ENCODE assay signal across 1 cellular context in genomic region chr9:129333961-129334743, GRCh38.
TF ChIP-seq lines count a peak whose summit lies in the region.

No MANE protein-coding gene starts in this region.

TF ChIP-seq in HepG2, 621 proteins besides CTCF, POLR2A, EP300 and RAD21 (continued from another document and continues in another):
- TF ChIP-seq, protein P1, sequence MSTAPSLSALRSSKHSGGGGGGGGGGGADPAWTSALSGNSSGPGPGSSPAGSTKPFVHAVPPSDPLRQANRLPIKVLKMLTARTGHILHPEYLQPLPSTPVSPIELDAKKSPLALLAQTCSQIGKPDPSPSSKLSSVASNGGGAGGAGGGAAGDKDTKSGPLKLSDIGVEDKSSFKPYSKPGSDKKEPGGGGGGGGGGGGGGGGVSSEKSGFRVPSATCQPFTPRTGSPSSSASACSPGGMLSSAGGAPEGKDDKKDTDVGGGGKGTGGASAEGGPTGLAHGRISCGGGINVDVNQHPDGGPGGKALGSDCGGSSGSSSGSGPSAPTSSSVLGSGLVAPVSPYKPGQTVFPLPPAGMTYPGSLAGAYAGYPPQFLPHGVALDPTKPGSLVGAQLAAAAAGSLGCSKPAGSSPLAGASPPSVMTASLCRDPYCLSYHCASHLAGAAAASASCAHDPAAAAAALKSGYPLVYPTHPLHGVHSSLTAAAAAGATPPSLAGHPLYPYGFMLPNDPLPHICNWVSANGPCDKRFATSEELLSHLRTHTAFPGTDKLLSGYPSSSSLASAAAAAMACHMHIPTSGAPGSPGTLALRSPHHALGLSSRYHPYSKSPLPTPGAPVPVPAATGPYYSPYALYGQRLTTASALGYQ (CRISPR knock-in tag; IDR thresholded peaks at IDR 0.05): peak; percentile 84; the same call in 1 of the 2 replicates
- TF ChIP-seq, protein P2, sequence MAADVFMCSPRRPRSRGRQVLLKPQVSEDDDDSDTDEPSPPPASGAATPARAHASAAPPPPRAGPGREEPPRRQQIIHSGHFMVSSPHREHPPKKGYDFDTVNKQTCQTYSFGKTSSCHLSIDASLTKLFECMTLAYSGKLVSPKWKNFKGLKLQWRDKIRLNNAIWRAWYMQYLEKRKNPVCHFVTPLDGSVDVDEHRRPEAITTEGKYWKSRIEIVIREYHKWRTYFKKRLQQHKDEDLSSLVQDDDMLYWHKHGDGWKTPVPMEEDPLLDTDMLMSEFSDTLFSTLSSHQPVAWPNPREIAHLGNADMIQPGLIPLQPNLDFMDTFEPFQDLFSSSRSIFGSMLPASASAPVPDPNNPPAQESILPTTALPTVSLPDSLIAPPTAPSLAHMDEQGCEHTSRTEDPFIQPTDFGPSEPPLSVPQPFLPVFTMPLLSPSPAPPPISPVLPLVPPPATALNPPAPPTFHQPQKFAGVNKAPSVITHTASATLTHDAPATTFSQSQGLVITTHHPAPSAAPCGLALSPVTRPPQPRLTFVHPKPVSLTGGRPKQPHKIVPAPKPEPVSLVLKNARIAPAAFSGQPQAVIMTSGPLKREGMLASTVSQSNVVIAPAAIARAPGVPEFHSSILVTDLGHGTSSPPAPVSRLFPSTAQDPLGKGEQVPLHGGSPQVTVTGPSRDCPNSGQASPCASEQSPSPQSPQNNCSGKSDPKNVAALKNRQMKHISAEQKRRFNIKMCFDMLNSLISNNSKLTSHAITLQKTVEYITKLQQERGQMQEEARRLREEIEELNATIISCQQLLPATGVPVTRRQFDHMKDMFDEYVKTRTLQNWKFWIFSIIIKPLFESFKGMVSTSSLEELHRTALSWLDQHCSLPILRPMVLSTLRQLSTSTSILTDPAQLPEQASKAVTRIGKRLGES (CRISPR knock-in tag; IDR thresholded peaks at IDR 0.05; ENCODE audit: borderline replicate concordance): peak; percentile 81; the same call in 1 of the 2 replicates
- TF ChIP-seq SALL2 (CRISPR knock-in tag; IDR thresholded peaks at IDR 0.05) (no peak), SIN3B (IDR thresholded peaks at IDR 0.05; ENCODE audit: low read length) (0 out of 2 replicates have a peak, but pooled peaks have one; percentile 15), ATAD3A (CRISPR knock-in tag; IDR thresholded peaks at IDR 0.05) (no peak), SMAD3 (CRISPR knock-in tag; IDR thresholded peaks at IDR 0.05) (peak; percentile 73), ZFX (CRISPR knock-in tag; IDR thresholded peaks at IDR 0.05; ENCODE audit: low read depth) (peak; percentile 88), THAP8 (CRISPR knock-in tag; IDR thresholded peaks at IDR 0.05; ENCODE audit: borderline replicate concordance) (peak; percentile 71; the same call in 1 of the 2 replicates), ZNF430 (CRISPR knock-in tag; IDR thresholded peaks at IDR 0.05) (peak; percentile 94), MBNL3 (CRISPR knock-in tag; conservative IDR thresholded peaks at IDR 0.05) (no peak), DMAP1 (CRISPR knock-in tag; IDR thresholded peaks at IDR 0.05) (peak; percentile 79), ZNF605 (CRISPR knock-in tag; IDR thresholded peaks at IDR 0.05) (peak; percentile 95), ZSCAN22 (CRISPR knock-in tag; IDR thresholded peaks at IDR 0.05) (no peak), TCF7 (IDR thresholded peaks at IDR 0.05; ENCODE audit: low read depth) (no peak), KAT8 (CRISPR knock-in tag; IDR thresholded peaks at IDR 0.05) (peak; percentile 89), ZNF383 (CRISPR knock-in tag; IDR thresholded peaks at IDR 0.05; ENCODE audit: borderline replicate concordance) (no peak), ZNF766 (CRISPR knock-in tag; IDR thresholded peaks at IDR 0.05; ENCODE audit: borderline replicate concordance) (peak; percentile 54; the same call in 1 of the 2 replicates), ZNF564 (CRISPR knock-in tag; IDR thresholded peaks at IDR 0.05) (peak; percentile 85; the same call in 1 of the 2 replicates), POGZ (CRISPR knock-in tag; IDR thresholded peaks at IDR 0.05) (peak; percentile 90), JARID2 (CRISPR knock-in tag; IDR thresholded peaks at IDR 0.05; ENCODE audit: insufficient replicate concordance) (no peak), ZSCAN21 (CRISPR knock-in tag; IDR thresholded peaks at IDR 0.05; ENCODE audit: borderline replicate concordance) (peak; percentile 78), ZNF24 (IDR thresholded peaks at IDR 0.05) (peak; percentile 55; the same call in 1 of the 2 replicates), ZNF256 (CRISPR knock-in tag; conservative IDR thresholded peaks at IDR 0.05) (no peak), NR2C2 (CRISPR knock-in tag; IDR thresholded peaks at IDR 0.05; ENCODE audit: borderline replicate concordance) (peak; percentile 82), ZNF326 (CRISPR knock-in tag; IDR thresholded peaks at IDR 0.05; ENCODE audit: borderline replicate concordance) (no peak), ZNF136 (CRISPR knock-in tag; IDR thresholded peaks at IDR 0.05; ENCODE audit: low read depth) (no peak), CENPBD1 (CRISPR knock-in tag; IDR thresholded peaks at IDR 0.05; ENCODE audit: borderline replicate concordance, low read depth) (no peak), IRX3 (CRISPR knock-in tag; IDR thresholded peaks at IDR 0.05; ENCODE audit: borderline replicate concordance, low read depth) (no peak), SRF (IDR thresholded peaks at IDR 0.05; ENCODE audit: low read depth, low read length) (0 out of 2 replicates have a peak, but pooled peaks have one; percentile 2), UBTF (CRISPR knock-in tag; IDR thresholded peaks at IDR 0.05) (peak; percentile 92), ZNF580 (CRISPR knock-in tag; IDR thresholded peaks at IDR 0.05; ENCODE audit: borderline replicate concordance, low read depth) (peak; percentile 96; the same call in 1 of the 2 replicates), ESRRA (CRISPR knock-in tag; IDR thresholded peaks at IDR 0.05; ENCODE audit: low read depth) (peak; percentile 88; the same call in 1 of the 2 replicates), HMG20A (CRISPR knock-in tag; IDR thresholded peaks at IDR 0.05; ENCODE audit: borderline replicate concordance) (peak; percentile 92; the same call in 1 of the 2 replicates), MXD4 (CRISPR knock-in tag; IDR thresholded peaks at IDR 0.05) (peak; percentile 62), SMYD3 (CRISPR knock-in tag; IDR thresholded peaks at IDR 0.05) (peak; percentile 89), MYC (CRISPR knock-in tag; IDR thresholded peaks at IDR 0.05; ENCODE audit: borderline replicate concordance) (peak; percentile 69; the same call in 1 of the 2 replicates), XBP1 (CRISPR knock-in tag; IDR thresholded peaks at IDR 0.05) (no peak), PHB2 (IDR thresholded peaks at IDR 0.05; ENCODE audit: partially characterized antibody) (no peak)
- TF ChIP-seq, protein P3, sequence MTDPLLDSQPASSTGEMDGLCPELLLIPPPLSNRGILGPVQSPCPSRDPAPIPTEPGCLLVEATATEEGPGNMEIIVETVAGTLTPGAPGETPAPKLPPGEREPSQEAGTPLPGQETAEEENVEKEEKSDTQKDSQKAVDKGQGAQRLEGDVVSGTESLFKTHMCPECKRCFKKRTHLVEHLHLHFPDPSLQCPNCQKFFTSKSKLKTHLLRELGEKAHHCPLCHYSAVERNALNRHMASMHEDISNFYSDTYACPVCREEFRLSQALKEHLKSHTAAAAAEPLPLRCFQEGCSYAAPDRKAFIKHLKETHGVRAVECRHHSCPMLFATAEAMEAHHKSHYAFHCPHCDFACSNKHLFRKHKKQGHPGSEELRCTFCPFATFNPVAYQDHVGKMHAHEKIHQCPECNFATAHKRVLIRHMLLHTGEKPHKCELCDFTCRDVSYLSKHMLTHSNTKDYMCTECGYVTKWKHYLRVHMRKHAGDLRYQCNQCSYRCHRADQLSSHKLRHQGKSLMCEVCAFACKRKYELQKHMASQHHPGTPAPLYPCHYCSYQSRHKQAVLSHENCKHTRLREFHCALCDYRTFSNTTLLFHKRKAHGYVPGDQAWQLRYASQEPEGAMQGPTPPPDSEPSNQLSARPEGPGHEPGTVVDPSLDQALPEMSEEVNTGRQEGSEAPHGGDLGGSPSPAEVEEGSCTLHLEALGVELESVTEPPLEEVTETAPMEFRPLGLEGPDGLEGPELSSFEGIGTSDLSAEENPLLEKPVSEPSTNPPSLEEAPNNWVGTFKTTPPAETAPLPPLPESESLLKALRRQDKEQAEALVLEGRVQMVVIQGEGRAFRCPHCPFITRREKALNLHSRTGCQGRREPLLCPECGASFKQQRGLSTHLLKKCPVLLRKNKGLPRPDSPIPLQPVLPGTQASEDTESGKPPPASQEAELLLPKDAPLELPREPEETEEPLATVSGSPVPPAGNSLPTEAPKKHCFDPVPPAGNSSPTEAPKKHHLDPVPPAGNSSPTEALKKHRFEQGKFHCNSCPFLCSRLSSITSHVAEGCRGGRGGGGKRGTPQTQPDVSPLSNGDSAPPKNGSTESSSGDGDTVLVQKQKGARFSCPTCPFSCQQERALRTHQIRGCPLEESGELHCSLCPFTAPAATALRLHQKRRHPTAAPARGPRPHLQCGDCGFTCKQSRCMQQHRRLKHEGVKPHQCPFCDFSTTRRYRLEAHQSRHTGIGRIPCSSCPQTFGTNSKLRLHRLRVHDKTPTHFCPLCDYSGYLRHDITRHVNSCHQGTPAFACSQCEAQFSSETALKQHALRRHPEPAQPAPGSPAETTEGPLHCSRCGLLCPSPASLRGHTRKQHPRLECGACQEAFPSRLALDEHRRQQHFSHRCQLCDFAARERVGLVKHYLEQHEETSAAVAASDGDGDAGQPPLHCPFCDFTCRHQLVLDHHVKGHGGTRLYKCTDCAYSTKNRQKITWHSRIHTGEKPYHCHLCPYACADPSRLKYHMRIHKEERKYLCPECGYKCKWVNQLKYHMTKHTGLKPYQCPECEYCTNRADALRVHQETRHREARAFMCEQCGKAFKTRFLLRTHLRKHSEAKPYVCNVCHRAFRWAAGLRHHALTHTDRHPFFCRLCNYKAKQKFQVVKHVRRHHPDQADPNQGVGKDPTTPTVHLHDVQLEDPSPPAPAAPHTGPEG (CRISPR knock-in tag; IDR thresholded peaks at IDR 0.05): no peak
- TF ChIP-seq, protein P4, sequence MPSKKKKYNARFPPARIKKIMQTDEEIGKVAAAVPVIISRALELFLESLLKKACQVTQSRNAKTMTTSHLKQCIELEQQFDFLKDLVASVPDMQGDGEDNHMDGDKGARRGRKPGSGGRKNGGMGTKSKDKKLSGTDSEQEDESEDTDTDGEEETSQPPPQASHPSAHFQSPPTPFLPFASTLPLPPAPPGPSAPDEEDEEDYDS (CRISPR knock-in tag; IDR thresholded peaks at IDR 0.05): peak; percentile 64
- TF ChIP-seq, protein P5, sequence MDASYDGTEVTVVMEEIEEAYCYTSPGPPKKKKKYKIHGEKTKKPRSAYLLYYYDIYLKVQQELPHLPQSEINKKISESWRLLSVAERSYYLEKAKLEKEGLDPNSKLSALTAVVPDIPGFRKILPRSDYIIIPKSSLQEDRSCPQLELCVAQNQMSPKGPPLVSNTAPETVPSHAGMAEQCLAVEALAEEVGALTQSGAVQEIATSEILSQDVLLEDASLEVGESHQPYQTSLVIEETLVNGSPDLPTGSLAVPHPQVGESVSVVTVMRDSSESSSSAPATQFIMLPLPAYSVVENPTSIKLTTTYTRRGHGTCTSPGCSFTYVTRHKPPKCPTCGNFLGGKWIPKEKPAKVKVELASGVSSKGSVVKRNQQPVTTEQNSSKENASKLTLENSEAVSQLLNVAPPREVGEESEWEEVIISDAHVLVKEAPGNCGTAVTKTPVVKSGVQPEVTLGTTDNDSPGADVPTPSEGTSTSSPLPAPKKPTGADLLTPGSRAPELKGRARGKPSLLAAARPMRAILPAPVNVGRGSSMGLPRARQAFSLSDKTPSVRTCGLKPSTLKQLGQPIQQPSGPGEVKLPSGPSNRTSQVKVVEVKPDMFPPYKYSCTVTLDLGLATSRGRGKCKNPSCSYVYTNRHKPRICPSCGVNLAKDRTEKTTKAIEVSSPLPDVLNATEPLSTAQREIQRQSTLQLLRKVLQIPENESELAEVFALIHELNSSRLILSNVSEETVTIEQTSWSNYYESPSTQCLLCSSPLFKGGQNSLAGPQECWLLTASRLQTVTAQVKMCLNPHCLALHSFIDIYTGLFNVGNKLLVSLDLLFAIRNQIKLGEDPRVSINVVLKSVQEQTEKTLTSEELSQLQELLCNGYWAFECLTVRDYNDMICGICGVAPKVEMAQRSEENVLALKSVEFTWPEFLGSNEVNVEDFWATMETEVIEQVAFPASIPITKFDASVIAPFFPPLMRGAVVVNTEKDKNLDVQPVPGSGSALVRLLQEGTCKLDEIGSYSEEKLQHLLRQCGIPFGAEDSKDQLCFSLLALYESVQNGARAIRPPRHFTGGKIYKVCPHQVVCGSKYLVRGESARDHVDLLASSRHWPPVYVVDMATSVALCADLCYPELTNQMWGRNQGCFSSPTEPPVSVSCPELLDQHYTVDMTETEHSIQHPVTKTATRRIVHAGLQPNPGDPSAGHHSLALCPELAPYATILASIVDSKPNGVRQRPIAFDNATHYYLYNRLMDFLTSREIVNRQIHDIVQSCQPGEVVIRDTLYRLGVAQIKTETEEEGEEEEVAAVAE (CRISPR knock-in tag; IDR thresholded peaks at IDR 0.05; ENCODE audit: borderline replicate concordance): 0 out of 2 replicates have a peak, but pooled peaks have one; percentile 71
- TF ChIP-seq, protein P6, sequence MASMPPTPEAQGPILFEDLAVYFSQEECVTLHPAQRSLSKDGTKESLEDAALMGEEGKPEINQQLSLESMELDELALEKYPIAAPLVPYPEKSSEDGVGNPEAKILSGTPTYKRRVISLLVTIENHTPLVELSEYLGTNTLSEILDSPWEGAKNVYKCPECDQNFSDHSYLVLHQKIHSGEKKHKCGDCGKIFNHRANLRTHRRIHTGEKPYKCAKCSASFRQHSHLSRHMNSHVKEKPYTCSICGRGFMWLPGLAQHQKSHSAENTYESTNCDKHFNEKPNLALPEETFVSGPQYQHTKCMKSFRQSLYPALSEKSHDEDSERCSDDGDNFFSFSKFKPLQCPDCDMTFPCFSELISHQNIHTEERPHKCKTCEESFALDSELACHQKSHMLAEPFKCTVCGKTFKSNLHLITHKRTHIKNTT (CRISPR knock-in tag; IDR thresholded peaks at IDR 0.05): no peak
